Comparison of ENCODE assay signal across 2 cellular contexts in the genomic region with DNA sequence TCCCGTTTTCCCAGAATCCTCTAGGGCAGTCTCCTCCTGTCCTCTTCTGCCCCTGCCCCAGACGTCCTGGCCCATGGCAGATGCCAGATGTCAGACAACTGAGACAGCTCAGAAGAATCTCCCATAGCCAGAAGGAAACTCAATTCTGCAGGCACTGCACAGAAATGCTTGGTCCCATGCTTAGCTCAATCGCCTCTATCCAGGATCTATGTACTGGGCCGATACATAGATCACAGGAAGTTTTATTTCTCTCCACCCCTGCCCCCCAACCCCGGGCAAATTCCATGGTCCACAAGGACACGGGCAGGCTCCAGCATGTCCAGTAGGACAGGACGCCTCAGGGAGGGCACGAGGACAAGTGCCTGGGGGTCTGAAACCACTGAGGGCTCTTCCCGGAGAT.
TF ChIP-seq lines count a peak whose summit lies in the region.

No MANE protein-coding gene starts in this region.

TF ChIP-seq in WTC11, 78 proteins besides CTCF, POLR2A, EP300 and RAD21:
- TF ChIP-seq, protein P1, sequence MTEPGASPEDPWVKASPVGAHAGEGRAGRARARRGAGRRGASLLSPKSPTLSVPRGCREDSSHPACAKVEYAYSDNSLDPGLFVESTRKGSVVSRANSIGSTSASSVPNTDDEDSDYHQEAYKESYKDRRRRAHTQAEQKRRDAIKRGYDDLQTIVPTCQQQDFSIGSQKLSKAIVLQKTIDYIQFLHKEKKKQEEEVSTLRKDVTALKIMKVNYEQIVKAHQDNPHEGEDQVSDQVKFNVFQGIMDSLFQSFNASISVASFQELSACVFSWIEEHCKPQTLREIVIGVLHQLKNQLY (CRISPR knock-in tag; IDR thresholded peaks at IDR 0.05), result no peak
- TF ChIP-seq TP53 (CRISPR knock-in tag; IDR thresholded peaks at IDR 0.05) (no peak), TCF7 (CRISPR knock-in tag; IDR thresholded peaks at IDR 0.05; ENCODE audit: low read depth) (no peak), FOXK1 (CRISPR knock-in tag; IDR thresholded peaks at IDR 0.05) (no peak)
- TF ChIP-seq, protein P2, sequence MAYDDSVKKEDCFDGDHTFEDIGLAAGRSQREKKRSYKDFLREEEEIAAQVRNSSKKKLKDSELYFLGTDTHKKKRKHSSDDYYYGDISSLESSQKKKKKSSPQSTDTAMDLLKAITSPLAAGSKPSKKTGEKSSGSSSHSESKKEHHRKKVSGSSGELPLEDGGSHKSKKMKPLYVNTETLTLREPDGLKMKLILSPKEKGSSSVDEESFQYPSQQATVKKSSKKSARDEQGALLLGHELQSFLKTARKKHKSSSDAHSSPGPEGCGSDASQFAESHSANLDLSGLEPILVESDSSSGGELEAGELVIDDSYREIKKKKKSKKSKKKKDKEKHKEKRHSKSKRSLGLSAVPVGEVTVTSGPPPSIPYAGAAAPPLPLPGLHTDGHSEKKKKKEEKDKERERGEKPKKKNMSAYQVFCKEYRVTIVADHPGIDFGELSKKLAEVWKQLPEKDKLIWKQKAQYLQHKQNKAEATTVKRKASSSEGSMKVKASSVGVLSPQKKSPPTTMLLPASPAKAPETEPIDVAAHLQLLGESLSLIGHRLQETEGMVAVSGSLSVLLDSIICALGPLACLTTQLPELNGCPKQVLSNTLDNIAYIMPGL (CRISPR knock-in tag; IDR thresholded peaks at IDR 0.05), result no peak
- TF ChIP-seq, protein P3, sequence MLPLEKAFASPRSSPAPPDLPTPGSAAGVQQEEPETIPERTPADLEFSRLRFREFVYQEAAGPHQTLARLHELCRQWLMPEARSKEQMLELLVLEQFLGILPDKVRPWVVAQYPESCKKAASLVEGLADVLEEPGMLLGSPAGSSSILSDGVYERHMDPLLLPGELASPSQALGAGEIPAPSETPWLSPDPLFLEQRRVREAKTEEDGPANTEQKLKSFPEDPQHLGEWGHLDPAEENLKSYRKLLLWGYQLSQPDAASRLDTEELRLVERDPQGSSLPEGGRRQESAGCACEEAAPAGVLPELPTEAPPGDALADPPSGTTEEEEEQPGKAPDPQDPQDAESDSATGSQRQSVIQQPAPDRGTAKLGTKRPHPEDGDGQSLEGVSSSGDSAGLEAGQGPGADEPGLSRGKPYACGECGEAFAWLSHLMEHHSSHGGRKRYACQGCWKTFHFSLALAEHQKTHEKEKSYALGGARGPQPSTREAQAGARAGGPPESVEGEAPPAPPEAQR (CRISPR knock-in tag; IDR thresholded peaks at IDR 0.05), result no peak
- TF ChIP-seq, protein P4, sequence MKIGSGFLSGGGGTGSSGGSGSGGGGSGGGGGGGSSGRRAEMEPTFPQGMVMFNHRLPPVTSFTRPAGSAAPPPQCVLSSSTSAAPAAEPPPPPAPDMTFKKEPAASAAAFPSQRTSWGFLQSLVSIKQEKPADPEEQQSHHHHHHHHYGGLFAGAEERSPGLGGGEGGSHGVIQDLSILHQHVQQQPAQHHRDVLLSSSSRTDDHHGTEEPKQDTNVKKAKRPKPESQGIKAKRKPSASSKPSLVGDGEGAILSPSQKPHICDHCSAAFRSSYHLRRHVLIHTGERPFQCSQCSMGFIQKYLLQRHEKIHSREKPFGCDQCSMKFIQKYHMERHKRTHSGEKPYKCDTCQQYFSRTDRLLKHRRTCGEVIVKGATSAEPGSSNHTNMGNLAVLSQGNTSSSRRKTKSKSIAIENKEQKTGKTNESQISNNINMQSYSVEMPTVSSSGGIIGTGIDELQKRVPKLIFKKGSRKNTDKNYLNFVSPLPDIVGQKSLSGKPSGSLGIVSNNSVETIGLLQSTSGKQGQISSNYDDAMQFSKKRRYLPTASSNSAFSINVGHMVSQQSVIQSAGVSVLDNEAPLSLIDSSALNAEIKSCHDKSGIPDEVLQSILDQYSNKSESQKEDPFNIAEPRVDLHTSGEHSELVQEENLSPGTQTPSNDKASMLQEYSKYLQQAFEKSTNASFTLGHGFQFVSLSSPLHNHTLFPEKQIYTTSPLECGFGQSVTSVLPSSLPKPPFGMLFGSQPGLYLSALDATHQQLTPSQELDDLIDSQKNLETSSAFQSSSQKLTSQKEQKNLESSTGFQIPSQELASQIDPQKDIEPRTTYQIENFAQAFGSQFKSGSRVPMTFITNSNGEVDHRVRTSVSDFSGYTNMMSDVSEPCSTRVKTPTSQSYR (CRISPR knock-in tag; IDR thresholded peaks at IDR 0.05), result no peak

TF ChIP-seq in liver, 16 proteins besides CTCF, POLR2A, EP300 and RAD21:
- peak; percentile 73 for TF ChIP-seq HNF4G (IDR thresholded peaks at IDR 0.05)
- TF ChIP-seq HNF4A (conservative IDR thresholded peaks at IDR 0.05), result peak; percentile 89 to 93
- TF ChIP-seq SP1 (IDR thresholded peaks at IDR 0.05), result peak; percentile 78
- TF ChIP-seq YY1 (IDR thresholded peaks at IDR 0.05), result no peak
- TF ChIP-seq, protein P5, sequence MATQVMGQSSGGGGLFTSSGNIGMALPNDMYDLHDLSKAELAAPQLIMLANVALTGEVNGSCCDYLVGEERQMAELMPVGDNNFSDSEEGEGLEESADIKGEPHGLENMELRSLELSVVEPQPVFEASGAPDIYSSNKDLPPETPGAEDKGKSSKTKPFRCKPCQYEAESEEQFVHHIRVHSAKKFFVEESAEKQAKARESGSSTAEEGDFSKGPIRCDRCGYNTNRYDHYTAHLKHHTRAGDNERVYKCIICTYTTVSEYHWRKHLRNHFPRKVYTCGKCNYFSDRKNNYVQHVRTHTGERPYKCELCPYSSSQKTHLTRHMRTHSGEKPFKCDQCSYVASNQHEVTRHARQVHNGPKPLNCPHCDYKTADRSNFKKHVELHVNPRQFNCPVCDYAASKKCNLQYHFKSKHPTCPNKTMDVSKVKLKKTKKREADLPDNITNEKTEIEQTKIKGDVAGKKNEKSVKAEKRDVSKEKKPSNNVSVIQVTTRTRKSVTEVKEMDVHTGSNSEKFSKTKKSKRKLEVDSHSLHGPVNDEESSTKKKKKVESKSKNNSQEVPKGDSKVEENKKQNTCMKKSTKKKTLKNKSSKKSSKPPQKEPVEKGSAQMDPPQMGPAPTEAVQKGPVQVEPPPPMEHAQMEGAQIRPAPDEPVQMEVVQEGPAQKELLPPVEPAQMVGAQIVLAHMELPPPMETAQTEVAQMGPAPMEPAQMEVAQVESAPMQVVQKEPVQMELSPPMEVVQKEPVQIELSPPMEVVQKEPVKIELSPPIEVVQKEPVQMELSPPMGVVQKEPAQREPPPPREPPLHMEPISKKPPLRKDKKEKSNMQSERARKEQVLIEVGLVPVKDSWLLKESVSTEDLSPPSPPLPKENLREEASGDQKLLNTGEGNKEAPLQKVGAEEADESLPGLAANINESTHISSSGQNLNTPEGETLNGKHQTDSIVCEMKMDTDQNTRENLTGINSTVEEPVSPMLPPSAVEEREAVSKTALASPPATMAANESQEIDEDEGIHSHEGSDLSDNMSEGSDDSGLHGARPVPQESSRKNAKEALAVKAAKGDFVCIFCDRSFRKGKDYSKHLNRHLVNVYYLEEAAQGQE (IDR thresholded peaks at IDR 0.05), result peak; percentile 30
- TF ChIP-seq RXRA (IDR thresholded peaks at IDR 0.05), result peak; percentile 47
